Comparison of ENCODE assay signal across 9 cellular contexts in the genomic region with DNA sequence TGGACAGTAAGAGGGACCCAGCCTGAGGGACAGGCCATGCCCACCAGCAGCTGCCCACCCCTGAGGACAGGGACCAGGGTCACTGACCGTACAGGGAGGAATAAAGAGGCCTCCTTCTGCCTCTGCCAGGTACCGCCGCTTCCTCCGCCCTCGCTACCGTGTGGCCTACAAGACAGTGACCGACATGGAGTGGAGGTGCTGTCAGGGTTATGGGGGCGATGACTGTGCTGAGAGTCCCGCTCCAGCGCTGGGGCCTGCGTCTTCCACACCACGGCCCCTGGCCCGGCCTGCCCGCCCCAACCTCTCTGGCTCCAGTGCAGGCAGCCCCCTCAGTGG. TPM values are rescaled to one million over a fixed set of nuclear protein-coding genes. Genes with fewer than 3 reads are reported as not detected.
A peak's percentile ranks its signal among the peaks of the same experiment; 100 is the strongest.
DNase-seq lines count a peak whose midpoint lies in the region; ATAC-seq and TF ChIP-seq lines count a peak whose summit lies in the region.
"Had no signal": no experiment of that assay in that cellular context is flagged by ENCODE, and none has a peak within 500 bp of the region (broad histone marks: within the 10 kb centered on the region; RNA-seq: fewer than 3 reads in every experiment).

No MANE protein-coding gene starts in this region.

- no peaks in the 10 kb centered on the region for H3K9me3 Mint-ChIP-seq in activated CD4-positive, alpha-beta T cell treated with anti-CD3 and anti-CD28 coated beads, Interleukin-2, amount 10 ng/mL, durations not matched to agents 24 days and 14 days
- H3K9me3 Mint-ChIP-seq in memory B cell, result no peaks in the 10 kb centered on the region

- peaks cover 35% of the 10 kb centered on the region for H3K4me1 Mint-ChIP-seq in activated CD4-positive, alpha-beta T cell treated with anti-CD3 and anti-CD28 coated beads, Interleukin-2, amount 10 ng/mL, durations not matched to agents 24 days and 14 days
- peaks cover 27% of the 10 kb centered on the region for H3K4me1 Mint-ChIP-seq in memory B cell

- H3K27ac ChIP-seq in ascending aorta, result peak overlapping the region; percentile 93 to 97
- H3K27ac ChIP-seq in testis, result peak overlapping the region; percentile 74 to 76

- H3K4me3 ChIP-seq in ascending aorta (peak overlapping the region; percentile 61 to 87), testis (peak overlapping the region in 1 of 2 donors; percentile 68)
- H3K4me3 ChIP-seq: A549 had no signal

- intact Hi-C loops in activated CD4-positive, alpha-beta T cell treated with anti-CD3 and anti-CD28 coated beads, Interleukin-2, amount 10 ng/mL, durations not matched to agents 24 days and 14 days (cut with micrococcal nuclease), result no loop called here
- intact Hi-C loops in ascending aorta (cut with DNase I), result no loop called here
- intact Hi-C loops in testis (cut with DNase I; ENCODE audit: low total_unique reads), result loop anchor here (10.0 kb wide), 1 partner anchor 134 kb away; a partner anchor contains a TSS

- TF ChIP-seq CTCF in ascending aorta (IDR thresholded peaks at IDR 0.05), result no peak
- TF ChIP-seq CTCF in testis (IDR thresholded peaks at IDR 0.05), result no peak

- no peaks in the 10 kb centered on the region for H3K9me3 ChIP-seq in ascending aorta
- H3K9me3 ChIP-seq in testis, result no peaks in the 10 kb centered on the region
- H3K9me3 ChIP-seq: A549 had no signal

- no peak for ATAC-seq in memory B cell (ENCODE audit: low read depth)

- H3K4me1 ChIP-seq in ascending aorta (peaks cover 11 to 33% of the 10 kb centered on the region in 2 donors), testis (peaks cover 19% of the 10 kb centered on the region)

- peaks cover 11 to 18% of the 10 kb centered on the region in 2 donors for H3K36me3 ChIP-seq in ascending aorta
- H3K36me3 ChIP-seq in testis (ENCODE audit: low read depth, missing control alignments), result no peaks in the 10 kb centered on the region

- H3K36me3 Mint-ChIP-seq in activated CD4-positive, alpha-beta T cell treated with anti-CD3 and anti-CD28 coated beads, Interleukin-2, amount 10 ng/mL, durations not matched to agents 24 days and 14 days (ENCODE audit: low read depth), result no peaks in the 10 kb centered on the region
- no peaks in the 10 kb centered on the region for H3K36me3 Mint-ChIP-seq in memory B cell

- H3K4me3 Mint-ChIP-seq in activated CD4-positive, alpha-beta T cell treated with anti-CD3 and anti-CD28 coated beads, Interleukin-2, amount 10 ng/mL, durations not matched to agents 24 days and 14 days, result peak overlapping the region; percentile 82
- H3K4me3 Mint-ChIP-seq in memory B cell, result peak overlapping the region; percentile 78

- H3K27ac Mint-ChIP-seq in activated CD4-positive, alpha-beta T cell treated with anti-CD3 and anti-CD28 coated beads, Interleukin-2, amount 10 ng/mL, durations not matched to agents 24 days and 14 days, result peak overlapping the region; percentile 98
- H3K27ac Mint-ChIP-seq in memory B cell, result no peak overlapping the region

- H3K27me3 ChIP-seq in ascending aorta (no peaks in the 10 kb centered on the region), testis (no peaks in the 10 kb centered on the region)

- H3K27me3 Mint-ChIP-seq in activated CD4-positive, alpha-beta T cell treated with anti-CD3 and anti-CD28 coated beads, Interleukin-2, amount 10 ng/mL, durations not matched to agents 24 days and 14 days, result no peaks in the 10 kb centered on the region
- H3K27me3 Mint-ChIP-seq in memory B cell, result peaks cover 2% of the 10 kb centered on the region

- no peak for TF ChIP-seq POLR2A in testis (IDR thresholded peaks at IDR 0.05)

- no peak for DNase-seq in activated CD4-positive, alpha-beta T cell treated with anti-CD3 and anti-CD28 coated beads, Interleukin-2, amount 10 ng/mL, durations not matched to agents 24 days and 14 days
- DNase-seq in activated CD4-positive, alpha-beta T cell treated with anti-CD3 and anti-CD28 coated beads for 48 hours, result no peak
- DNase-seq in ascending aorta (ENCODE audit: low spot score in 2 of 2), result no peak
- no peak for DNase-seq in memory B cell (ENCODE audit: low spot score in 2 of 2)
- DNase-seq in testis, result no peak
- no peak for DNase-seq in stimulated activated CD8-positive, alpha-beta memory T cell treated with anti-CD3 and anti-CD28 coated beads, Interleukin-4, amount 100 ng/mL, for 48 hours
- DNase-seq in stimulated activated CD4-positive, alpha-beta T cell treated with anti-CD3 and anti-CD28 coated beads, Interleukin-2, amount 100 ng/mL, for 24 hours, result no peak
- no peak for DNase-seq in stimulated activated naive CD4-positive, alpha-beta T cell (lab: John Stamatoyannopoulos, UW)

- 55 to 76% methylated on average over 9 to 14 of the region's 14 CpGs for WGBS in testis, 2 donors

RNA-seq across cellular contexts. Expression of a gene that starts 2.2 kb away (rescaled TPM):
- 1.1 and 1.4 TPM in 2 replicates for total RNA-seq in activated CD4-positive, alpha-beta T cell treated with anti-CD3 and anti-CD28 coated beads, Interleukin-2, amount 10 ng/mL, durations not matched to agents 24 days and 14 days
- total RNA-seq in ascending aorta, result 301 TPM
- 10 to 100 TPM; 29.2 to 50.7 TPM for total RNA-seq in testis
- 35.9 TPM for polyA plus RNA-seq in testis (ENCODE audit: insufficient read depth, low read depth, low replicate concordance)

RNA-seq across cellular contexts. Expression of a gene that starts 6.0 kb away (rescaled TPM):
- total RNA-seq in activated CD4-positive, alpha-beta T cell treated with anti-CD3 and anti-CD28 coated beads, Interleukin-2, amount 10 ng/mL, durations not matched to agents 24 days and 14 days, result 13.4 and 13.9 TPM in 2 replicates
- total RNA-seq in ascending aorta (0.85 TPM), testis (10 to 100 TPM in 1 of 2 donors, 1 to 10 TPM in 1; 5.3 to 13.4 TPM)
- polyA plus RNA-seq in testis (ENCODE audit: insufficient read depth, low read depth, low replicate concordance), result 11.5 TPM

RNA-seq across cellular contexts. Expression of a gene that starts 9.1 kb away (rescaled TPM):
- 314 and 326 TPM in 2 replicates for total RNA-seq in activated CD4-positive, alpha-beta T cell treated with anti-CD3 and anti-CD28 coated beads, Interleukin-2, amount 10 ng/mL, durations not matched to agents 24 days and 14 days
- 158 TPM for total RNA-seq in ascending aorta
- total RNA-seq in testis, result 100 to 1,000 TPM; 220 to 262 TPM
- polyA plus RNA-seq in testis (ENCODE audit: insufficient read depth, low read depth, low replicate concordance), result 297 TPM

RNA-seq across cellular contexts. Expression of a gene that starts 29.1 kb away (rescaled TPM):
- 13.9 and 14.1 TPM in 2 replicates for total RNA-seq in activated CD4-positive, alpha-beta T cell treated with anti-CD3 and anti-CD28 coated beads, Interleukin-2, amount 10 ng/mL, durations not matched to agents 24 days and 14 days
- total RNA-seq in ascending aorta (2.1 TPM), testis (100 to 1,000 TPM; 227 to 294 TPM)
- polyA plus RNA-seq in testis (ENCODE audit: insufficient read depth, low read depth, low replicate concordance), result 784 TPM

RNA-seq across cellular contexts. Expression of a gene that starts 38.4 kb away (rescaled TPM):
- 14.4 and 15.1 TPM in 2 replicates for total RNA-seq in activated CD4-positive, alpha-beta T cell treated with anti-CD3 and anti-CD28 coated beads, Interleukin-2, amount 10 ng/mL, durations not matched to agents 24 days and 14 days
- total RNA-seq in ascending aorta, result 3.5 TPM
- 10 to 100 TPM in 1 of 2 donors, 1 to 10 TPM in 1; 6.6 to 11.1 TPM for total RNA-seq in testis
- polyA plus RNA-seq in testis (ENCODE audit: insufficient read depth, low read depth, low replicate concordance), result 7.4 TPM

Comparison
In these comparisons a context has a peak if more than half of its experiments do, and no peak if none do; other contexts are left out.
1. RNA of a gene that starts 2.2 kb away (total RNA-seq): 301 TPM in ascending aorta (single experiment) and 29.2 to 50.7 TPM in testis; 1.1 to 1.4 TPM in activated CD4-positive, alpha-beta T cell treated with anti-CD3 and anti-CD28 coated beads, Interleukin-2, amount 10 ng/mL, durations not matched to agents 24 days and 14 days; every median in the first group is over 10 times any median in the second.